Comparison of ENCODE assay signal across 17 cellular contexts in genomic region chr12:78970041-78970440, GRCh38.
"Had no signal": no experiment of that assay in that cellular context is flagged by ENCODE, and none has a peak within 500 bp of the region (broad histone marks: within the 10 kb centered on the region; RNA-seq: fewer than 3 reads in every experiment).

No MANE protein-coding gene starts in this region.

- DNase-seq: activated CD4-positive, alpha-beta T cell treated with anti-CD3 and anti-CD28 coated beads for 48 hours; activated CD8-positive, alpha-beta memory T cell treated with anti-CD3 and anti-CD28 coated beads, Interleukin-2, amount 50 U/mL, for 48 hours; activated CD8-positive, alpha-beta T cell treated with anti-CD3 and anti-CD28 coated beads, Interleukin-2, amount 10 ng/mL, durations not matched to agents 7 days and 5 days; activated naive CD4-positive, alpha-beta T cell treated with Interleukin-2 at 50 U/mL for 16 hours; cerebellar nuclear complex; endodermal cell; heart right ventricle; kidney glomerular epithelial cell; ovary; tibial artery had no signal

- H3K4me1 Mint-ChIP-seq: brain, endodermal cell, WTC11 had no signal

- H3K4me1 ChIP-seq: heart right ventricle, tibial artery, vagina had no signal

- H3K27ac ChIP-seq: heart right ventricle, ovary, skin epidermis, tibial artery, vagina had no signal

- H3K36me3 ChIP-seq: heart right ventricle, ovary, tibial artery, vagina had no signal

- H3K36me3 Mint-ChIP-seq: brain, WTC11 had no signal

- H3K4me3 ChIP-seq: heart right ventricle, ovary, skin epidermis, tibial artery, vagina had no signal

- ATAC-seq: activated CD8-positive, alpha-beta T cell treated with anti-CD3 and anti-CD28 coated beads, Interleukin-2, amount 10 ng/mL, durations not matched to agents 7 days and 5 days; esophagus mucosa; heart right ventricle; WTC11 had no signal

- H3K4me3 Mint-ChIP-seq: activated CD8-positive, alpha-beta T cell treated with anti-CD3 and anti-CD28 coated beads, Interleukin-2, amount 10 ng/mL, durations not matched to agents 7 days and 5 days; activated T-helper 1 cell treated with anti-CD3 and anti-CD28 coated beads, Interleukin-12 subunit alpha, Interleukin-12 subunit beta, Interleukin-2, Interleukin-4 antibody, amounts not matched to agents 30 ng/mL and 10 ng/mL and 1 ng/mL, durations not matched to agents 14 hours and 24 hours and 36 hours; brain; endodermal cell; T-helper 1 cell treated with Interleukin-12 subunit alpha and Interleukin-12 subunit beta and Interleukin-4 antibody, amounts not matched to agents 30 μg/mL and 1 μg/mL, for 36 hours; WTC11 had no signal

- H3K9me3 Mint-ChIP-seq: activated T-helper 1 cell treated with anti-CD3 and anti-CD28 coated beads, Interleukin-12 subunit alpha, Interleukin-12 subunit beta, Interleukin-2, Interleukin-4 antibody, amounts not matched to agents 30 ng/mL and 10 ng/mL and 1 ng/mL, durations not matched to agents 14 hours and 24 hours and 36 hours; brain; endodermal cell; T-helper 1 cell treated with Interleukin-12 subunit alpha and Interleukin-12 subunit beta and Interleukin-4 antibody, amounts not matched to agents 30 μg/mL and 1 μg/mL, for 36 hours; WTC11 had no signal

- H3K27me3 Mint-ChIP-seq: brain had no signal

- H3K9me3 ChIP-seq: heart right ventricle, ovary, tibial artery, vagina had no signal

- H3K27ac Mint-ChIP-seq: activated CD8-positive, alpha-beta T cell treated with anti-CD3 and anti-CD28 coated beads, Interleukin-2, amount 10 ng/mL, durations not matched to agents 7 days and 5 days; activated T-helper 1 cell treated with anti-CD3 and anti-CD28 coated beads, Interleukin-12 subunit alpha, Interleukin-12 subunit beta, Interleukin-2, Interleukin-4 antibody, amounts not matched to agents 30 ng/mL and 10 ng/mL and 1 ng/mL, durations not matched to agents 14 hours and 24 hours and 36 hours; brain; endodermal cell; T-helper 1 cell treated with Interleukin-12 subunit alpha and Interleukin-12 subunit beta and Interleukin-4 antibody, amounts not matched to agents 30 μg/mL and 1 μg/mL, for 36 hours; WTC11 had no signal

- H3K27me3 ChIP-seq: heart right ventricle, ovary, tibial artery, vagina had no signal
